ENCODE assay signal across 15 cellular contexts in the genomic region with DNA sequence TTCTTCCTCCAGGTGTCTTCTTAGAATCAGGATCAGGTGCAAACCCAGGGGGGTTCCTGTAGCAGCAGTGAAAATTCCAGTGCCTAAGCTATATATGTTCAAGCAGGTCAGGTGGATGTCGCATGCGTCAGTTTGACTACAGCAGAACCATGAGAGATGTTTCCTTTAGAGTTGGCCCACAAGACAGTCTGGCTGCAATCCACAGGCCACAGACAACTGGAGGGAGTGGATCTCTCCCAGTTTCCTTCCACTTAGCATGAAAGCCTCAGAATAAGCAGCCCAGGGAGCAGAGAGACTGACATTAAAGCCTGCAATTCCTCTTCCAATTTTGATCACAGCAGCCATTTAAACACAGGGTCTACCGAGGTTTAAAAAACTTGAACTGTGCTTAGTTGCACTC. TPM values are rescaled to one million over a fixed set of nuclear protein-coding genes. Genes with fewer than 3 reads are reported as not detected.
DNase-seq lines count a peak whose midpoint lies in the region; ATAC-seq and TF ChIP-seq lines count a peak whose summit lies in the region.
"Had no signal": no experiment of that assay in that cellular context is flagged by ENCODE, and none has a peak within 500 bp of the region (broad histone marks: within the 10 kb centered on the region; RNA-seq: fewer than 3 reads in every experiment).

No MANE protein-coding gene starts in this region.

- H3K27ac Mint-ChIP-seq in brain: peak overlapping the region; percentile 36 to 90 (median 42)
- H3K27ac Mint-ChIP-seq: CD4-positive, CD25-positive, alpha-beta regulatory T cell had no signal

- TF ChIP-seq CTCF in brain (conservative IDR thresholded peaks at IDR 0.05) (no peak), hepatocyte (IDR thresholded peaks at IDR 0.05; ENCODE audit: poor library complexity) (no peak), spleen (IDR thresholded peaks at IDR 0.05 in 8 of 11, conservative IDR thresholded peaks at IDR 0.05 in 3 of 11) (no peak)

- H3K9ac ChIP-seq in GM23248: peak overlapping the region; percentile 79; the same call in 1 of the 2 replicates

- H3K27ac ChIP-seq in GM23248 (no peak overlapping the region), hepatocyte (peak overlapping the region; percentile 81), spleen (peak overlapping the region in 7 of 8 donors; percentile 8 to 82 (median 64))

- WGBS in GM23248 (ENCODE audit: low coverage in 1 of 2, low lambda C conversion rate in 2 of 2, missing lambda C conversion rate in 2 of 2), 2 experiments: 55 to 60% methylated on average over 3 of the region's 3 CpGs
- 64% methylated on average over 3 of the region's 3 CpGs for WGBS in hepatocyte (ENCODE audit: low lambda C conversion rate, missing lambda C conversion rate)
- 50 to 83% (median 64%) methylated on average over 3 of the region's 3 CpGs for WGBS in spleen, 5 donors

- H3K4me3 ChIP-seq in GM23248: no peak overlapping the region
- H3K4me3 ChIP-seq in hepatocyte: no peak overlapping the region
- H3K4me3 ChIP-seq in spleen: peak overlapping the region in 1 of 8 donors; percentile 56

- peak; percentile 54 for DNase-seq in GM23248
- no peak for DNase-seq in hepatocyte (ENCODE audit: low spot score)
- no peak for DNase-seq in spleen
- no peak for DNase-seq in activated naive CD4-positive, alpha-beta T cell (lab: John Stamatoyannopoulos, UW)
- DNase-seq in NK-92 (lab: John Stamatoyannopoulos, UW; ENCODE audit: unreplicated experiment): no peak
- no peak for DNase-seq in glomerular visceral epithelial cell (ENCODE audit: extremely low spot score)
- DNase-seq in activated T-cell treated with anti-CD3 and anti-CD28 coated beads, Interleukin-2, amount 50 U/mL, for 4 hours: no peak
- DNase-seq: CD4-positive, CD25-positive, alpha-beta regulatory T cell; effector CD8-positive, alpha-beta T cell; hippocampal formation; MV-4-11; NCI-H2171; pancreas had no signal

- H3K4me1 ChIP-seq in GM23248 (ENCODE audit: insufficient read depth) (peaks cover 54% of the 10 kb centered on the region), hepatocyte (ENCODE audit: insufficient read depth) (peaks cover 33% of the 10 kb centered on the region), spleen (peaks cover 0 to 6% (median 0%) of the 10 kb centered on the region in 6 donors)

- intact Hi-C loops in spleen (cut with DNase I; ENCODE audit: low total_unique reads): no loop called here

- H4K20me1 ChIP-seq in GM23248 (ENCODE audit: insufficient read depth): no peaks in the 10 kb centered on the region
- H4K20me1 ChIP-seq in hepatocyte (ENCODE audit: insufficient read depth, poor library complexity, severe bottlenecking): no peaks in the 10 kb centered on the region

- H3K79me2 ChIP-seq in GM23248 (ENCODE audit: insufficient read depth): no peaks in the 10 kb centered on the region
- H3K79me2 ChIP-seq in hepatocyte: peaks cover 6% of the 10 kb centered on the region

- H3F3A ChIP-seq in GM23248 (ENCODE audit: insufficient read depth): peaks cover 37% of the 10 kb centered on the region

- H3K9me3 Mint-ChIP-seq in brain: peaks cover 0 to 6% (median 0%) of the 10 kb centered on the region in 5 experiments
- no peaks in the 10 kb centered on the region for H3K9me3 Mint-ChIP-seq in activated T-cell treated with anti-CD3 and anti-CD28 coated beads, Interleukin-2, amount 50 U/mL, for 4 hours

- no peaks in the 10 kb centered on the region for H3K36me3 ChIP-seq in GM23248 (ENCODE audit: low read depth)
- no peaks in the 10 kb centered on the region for H3K36me3 ChIP-seq in hepatocyte (replicated peaks; ENCODE audit: insufficient read depth, low read depth)
- H3K36me3 ChIP-seq in spleen: no peaks in the 10 kb centered on the region
- H3K36me3 ChIP-seq: pancreas had no signal

- H3K36me3 Mint-ChIP-seq in brain: no peaks in the 10 kb centered on the region
- no peaks in the 10 kb centered on the region for H3K36me3 Mint-ChIP-seq in activated T-cell treated with anti-CD3 and anti-CD28 coated beads, Interleukin-2, amount 50 U/mL, for 4 hours (ENCODE audit: insufficient read depth)
- H3K36me3 Mint-ChIP-seq: CD4-positive, CD25-positive, alpha-beta regulatory T cell had no signal

- no peaks in the 10 kb centered on the region for H3K9me2 ChIP-seq in GM23248 (ENCODE audit: insufficient read depth)
- H3K9me2 ChIP-seq in hepatocyte (replicated peaks; ENCODE audit: insufficient read depth): no peaks in the 10 kb centered on the region

- no peak for ATAC-seq in activated T-cell treated with anti-CD3 and anti-CD28 coated beads, Interleukin-2, amount 50 U/mL, for 4 hours
- ATAC-seq: HCT116 had no signal

- in situ Hi-C loops in GM23248 (cut with MboI): no loop called here

- H3K9me3 ChIP-seq in GM23248 (ENCODE audit: low read depth) (no peaks in the 10 kb centered on the region), hepatocyte (ENCODE audit: low read depth) (no peaks in the 10 kb centered on the region), spleen (no peaks in the 10 kb centered on the region)
- H3K9me3 ChIP-seq: pancreas had no signal

- TF ChIP-seq POLR2A in spleen (IDR thresholded peaks at IDR 0.05): no peak

- peaks cover 58% of the 10 kb centered on the region for H3K4me1 Mint-ChIP-seq in brain
- no peaks in the 10 kb centered on the region for H3K4me1 Mint-ChIP-seq in activated T-cell treated with anti-CD3 and anti-CD28 coated beads, Interleukin-2, amount 50 U/mL, for 4 hours (ENCODE audit: low read depth)
- H3K4me1 Mint-ChIP-seq: CD4-positive, CD25-positive, alpha-beta regulatory T cell had no signal

- peaks cover 5% of the 10 kb centered on the region for H3K27me3 Mint-ChIP-seq in brain
- peaks cover 15% of the 10 kb centered on the region for H3K27me3 Mint-ChIP-seq in activated T-cell treated with anti-CD3 and anti-CD28 coated beads, Interleukin-2, amount 50 U/mL, for 4 hours (ENCODE audit: low read depth)
- H3K27me3 Mint-ChIP-seq: CD4-positive, CD25-positive, alpha-beta regulatory T cell had no signal

- peak overlapping the region in 3 of 5 experiments; percentile 49 to 84 (median 75) for H3K4me3 Mint-ChIP-seq in brain
- H3K4me3 Mint-ChIP-seq in activated T-cell treated with anti-CD3 and anti-CD28 coated beads, Interleukin-2, amount 50 U/mL, for 4 hours: no peak overlapping the region
- H3K4me3 Mint-ChIP-seq: CD4-positive, CD25-positive, alpha-beta regulatory T cell had no signal

- peak overlapping the region; percentile 86 for H2AFZ ChIP-seq in GM23248
- peak overlapping the region; percentile 23 for H2AFZ ChIP-seq in hepatocyte

- H3K27me3 ChIP-seq in GM23248 (replicated peaks; ENCODE audit: insufficient read depth) (no peaks in the 10 kb centered on the region), hepatocyte (no peaks in the 10 kb centered on the region), spleen (replicated peaks in 1 of 7) (peaks cover 0 to 7% (median 0%) of the 10 kb centered on the region in 7 donors)
- H3K27me3 ChIP-seq: pancreas had no signal

- H3K4me2 ChIP-seq in GM23248 (ENCODE audit: unreplicated experiment): peak overlapping the region; percentile 86
- H3K4me2 ChIP-seq in hepatocyte: peak overlapping the region; percentile 77

RNA-seq across cellular contexts. Expression of a gene that starts 1.1 kb away (rescaled TPM):
- total RNA-seq in GM23248 (2014; rRNA removed; shearing (Covaris generic)): 3.8 and 5.9 TPM in 2 replicates
- polyA plus RNA-seq in GM23248 (2016; fragmentation: Nextera tagmentation; extraction: Ambion mirVana): 3.1 and 3.3 TPM in 2 replicates
- polyA plus RNA-seq in brain (ENCODE audit: insufficient read depth, low read depth, low replicate concordance): 3.6 TPM
- total RNA-seq in hepatocyte: 51.0 and 54.6 TPM in 2 replicates
- polyA plus RNA-seq in hepatocyte: 47.1 and 51.4 TPM in 2 replicates
- 10 to 100 TPM in 1 of 7 donors, 1 to 10 TPM in 6; 3.3 to 25.0 (median 5.7) TPM for total RNA-seq in spleen
- polyA plus RNA-seq in spleen: 1 to 10 TPM; 1.0 to 2.2 (median 1.7) TPM
- total RNA-seq in activated T-cell treated with anti-CD3 and anti-CD28 coated beads, Interleukin-2, amount 50 U/mL, for 4 hours: not detected
- total RNA-seq: CD4-positive, CD25-positive, alpha-beta regulatory T cell had no signal
- polyA plus RNA-seq: CD4-positive, CD25-positive, alpha-beta regulatory T cell had no signal
